ENCODE assay signal across 8 cellular contexts in genomic region chr12:56158029-56158925, GRCh38. TPM values are rescaled to one million over a fixed set of nuclear protein-coding genes. Genes with fewer than 3 reads are reported as not detected.
A peak's percentile ranks its signal among the peaks of the same experiment; 100 is the strongest.
DNase-seq lines count a peak whose midpoint lies in the region; TF ChIP-seq lines count a peak whose summit lies in the region.

TSS of gene MYL6 (plus strand) at chr12:56158359. CDS start at chr12:56158402, 43 bp downstream.

- CTCF ChIA-PET in activated naive CD4-positive, alpha-beta T cell treated with anti-CD3 and anti-CD28 coated beads for 36 hours (lab: Charles Lee): interaction anchor here (1.3 to 6.7 kb wide), 6 partner anchors 17 to 39 kb away, joined by 3 to 43 read pairs (median 8); partner anchors contain the start of genes ESYT1 and SMARCC2

- peaks cover 51% of the 10 kb centered on the region for H3K36me3 Mint-ChIP-seq in activated naive CD4-positive, alpha-beta T cell treated with anti-CD3 and anti-CD28 coated beads for 36 hours (ENCODE audit: low read depth)

- no peaks in the 10 kb centered on the region for H3K9me3 Mint-ChIP-seq in activated naive CD4-positive, alpha-beta T cell treated with anti-CD3 and anti-CD28 coated beads for 36 hours

- H3K4me3 ChIP-seq in HFF-Myc (replicated peaks; ENCODE audit: low read depth, low read length): peak within 1 kb of the TSS; percentile 96

- H3K27me3 Mint-ChIP-seq in activated naive CD4-positive, alpha-beta T cell treated with anti-CD3 and anti-CD28 coated beads for 36 hours (ENCODE audit: low read depth): no peaks in the 10 kb centered on the region

- DNase-seq in GDM1 (lab: John Stamatoyannopoulos, UW) (peak; percentile 93), HFF-Myc (ENCODE audit: extremely low read depth, low read depth) (peak; percentile 98), MV-4-11 (lab: John Stamatoyannopoulos, UW) (peak; percentile 97), SK-MEL-5 (ENCODE audit: low read depth, low spot score) (peak; percentile 97), germinal center (ENCODE audit: low spot score) (peak; percentile 95), non-pigmented ciliary epithelial cell (ENCODE audit: low read depth) (peak; percentile 93), superior temporal gyrus (ENCODE audit: extremely low spot score) (peak; percentile 99)
- DNase-seq in activated naive CD4-positive, alpha-beta T cell treated with anti-CD3 and anti-CD28 coated beads for 36 hours: peak; percentile 98

- H3K4me1 Mint-ChIP-seq in activated naive CD4-positive, alpha-beta T cell treated with anti-CD3 and anti-CD28 coated beads for 36 hours (ENCODE audit: low read depth): peaks cover 42% of the 10 kb centered on the region

- in situ Hi-C loops in SK-MEL-5 (cut with HindIII; ENCODE audit: low pct_unique_long_range_greater_than_20kb, low sequenced_read_pairs): no loop called here

- H3K4me3 Mint-ChIP-seq in activated naive CD4-positive, alpha-beta T cell treated with anti-CD3 and anti-CD28 coated beads for 36 hours: peak within 1 kb of the TSS; percentile 96

- H3K27ac Mint-ChIP-seq in activated naive CD4-positive, alpha-beta T cell treated with anti-CD3 and anti-CD28 coated beads for 36 hours: peak within 1 kb of the TSS; percentile 95

- intact Hi-C loops in activated naive CD4-positive, alpha-beta T cell treated with anti-CD3 and anti-CD28 coated beads for 36 hours (cut with micrococcal nuclease): loop anchor here (1.0 to 2.0 kb wide), 3 partner anchors 30 to 227 kb away; partner anchors contain the start of gene DGKA

- no peak for TF ChIP-seq CTCF in HFF-Myc (IDR thresholded peaks at IDR 0.05; ENCODE audit: low read depth, low read length, missing control alignments)

RNA-seq across cellular contexts. Expression of gene MYL6, which starts in this region (rescaled TPM):
- 483 and 574 TPM in 2 replicates for total RNA-seq in SK-MEL-5 (2014; rRNA removed; shearing (Covaris generic))
- polyA plus RNA-seq in SK-MEL-5 (2015; cell fraction: cytosol; rRNA removed): 310 and 389 TPM in 2 replicates
- 208 and 222 TPM in 2 replicates for polyA plus RNA-seq in SK-MEL-5 (2015; cell fraction: nucleus; rRNA removed)
- 100 to 1,000 TPM; 841 to 868 TPM for total RNA-seq in activated naive CD4-positive, alpha-beta T cell treated with anti-CD3 and anti-CD28 coated beads for 36 hours

Comparison
In these comparisons a context has a peak if more than half of its experiments do, and no peak if none do; other contexts are left out.
1. Peak in every context shown above with its lines: DNase-seq and H3K4me3 ChIP-seq.